In the genomic region with DNA sequence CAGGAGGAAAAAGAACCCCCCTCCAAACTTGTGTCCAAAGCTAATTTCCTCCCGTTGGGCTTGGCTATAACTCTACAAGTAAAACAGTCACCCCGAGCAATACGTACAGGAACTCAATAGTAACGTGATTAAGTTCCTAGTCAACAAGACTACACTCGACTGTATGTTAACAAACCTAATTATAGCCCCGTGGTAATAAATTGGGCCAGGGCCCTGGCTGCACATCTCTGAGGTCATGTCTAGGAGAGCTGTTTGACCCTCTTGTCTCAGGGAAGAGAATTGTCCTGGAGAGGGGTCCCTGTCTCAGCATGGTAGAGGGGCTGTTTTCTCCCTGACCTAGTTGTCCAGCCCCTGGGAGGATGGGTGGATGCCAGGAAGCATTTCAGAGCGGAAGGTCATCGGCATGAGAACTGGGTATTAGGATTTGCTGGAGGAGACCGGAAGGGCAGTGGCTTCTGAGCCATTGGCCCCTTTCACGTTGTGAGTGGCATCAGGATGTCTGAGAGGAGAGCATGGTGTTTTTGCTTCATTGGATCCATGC, we compare ENCODE assay signal across 10 cellular contexts.
DNase-seq lines count a peak whose midpoint lies in the region; ATAC-seq and TF ChIP-seq lines count a peak whose summit lies in the region.
"Had no signal": no experiment of that assay in that cellular context is flagged by ENCODE, and none has a peak within 500 bp of the region (broad histone marks: within the 10 kb centered on the region; RNA-seq: fewer than 3 reads in every experiment).

No MANE protein-coding gene starts in this region.

- H3K79me2 ChIP-seq in parathyroid adenoma = no peaks in the 10 kb centered on the region

- intact Hi-C loops in CD14-positive monocyte (cut with micrococcal nuclease) = loop anchor here in 1 of 2 donors (10.0 kb wide), 1 partner anchor 99 kb away; no protein-coding TSS in a partner anchor

- no peaks in the 10 kb centered on the region for H3K27me3 ChIP-seq in parathyroid adenoma (ENCODE audit: control insufficient read depth, insufficient read depth, low read length)

- H2AFZ ChIP-seq in parathyroid adenoma = peak overlapping the region; percentile 97

- H3K4me3 Mint-ChIP-seq in CD14-positive monocyte = no peak overlapping the region
- H3K4me3 Mint-ChIP-seq: activated CD8-positive, alpha-beta T cell treated with anti-CD3 and anti-CD28 coated beads for 36 hours; HFFc6 had no signal

- no peak for TF ChIP-seq CTCF in CD14-positive monocyte (IDR thresholded peaks at IDR 0.05)
- TF ChIP-seq CTCF in parathyroid adenoma (IDR thresholded peaks at IDR 0.05) = no peak

- H3K9me3 Mint-ChIP-seq in CD14-positive monocyte = peaks cover 1 to 17% (median 10%) of the 10 kb centered on the region in 7 donors
- H3K9me3 Mint-ChIP-seq: activated CD8-positive, alpha-beta T cell treated with anti-CD3 and anti-CD28 coated beads for 36 hours; HFFc6 had no signal

- H3K27ac Mint-ChIP-seq in CD14-positive monocyte = no peak overlapping the region
- H3K27ac Mint-ChIP-seq: activated CD8-positive, alpha-beta T cell treated with anti-CD3 and anti-CD28 coated beads for 36 hours; HFFc6 had no signal

- DNase-seq in CD14-positive monocyte (ENCODE audit: low spot score) = peak; percentile 57
- DNase-seq in SHP77 (lab: John Stamatoyannopoulos, UW) = peak; percentile 35 to 36
- DNase-seq in glomerular endothelial cell (ENCODE audit: extremely low read depth, low read depth, low spot score) = peak; percentile 25
- DNase-seq in DMS53 treated with DMSO at 0.1 percent for 48 hours (lab: John Stamatoyannopoulos, UW; ENCODE audit: unreplicated experiment) = no peak
- no peak for DNase-seq in activated CD4-positive, alpha-beta T cell treated with anti-CD3 and anti-CD28 coated beads for 4 hours
- no peak for DNase-seq in D341Med (ENCODE audit: low spot score)

- no peak for ATAC-seq in HG03565 (IDR thresholded peaks at IDR 0.05; ENCODE audit: unreplicated experiment)

- peaks cover 9% of the 10 kb centered on the region for H3K4me1 Mint-ChIP-seq in CD14-positive monocyte

- H3K4me3 ChIP-seq in parathyroid adenoma (ENCODE audit: low read depth, low read length) = peak overlapping the region; percentile 58

- no peak overlapping the region for H3K9ac ChIP-seq in parathyroid adenoma

- H3K36me3 ChIP-seq in parathyroid adenoma (ENCODE audit: control insufficient read depth, insufficient read depth, low read length) = no peaks in the 10 kb centered on the region

- peaks cover 17 to 21% (median 20%) of the 10 kb centered on the region in 3 donors for H3K27me3 Mint-ChIP-seq in CD14-positive monocyte (ENCODE audit: low read depth in 3 of 3)

- H3K36me3 Mint-ChIP-seq in CD14-positive monocyte = peaks cover 0 to 2% of the 10 kb centered on the region in 2 donors

- H3K4me1 ChIP-seq in parathyroid adenoma = peaks cover 29% of the 10 kb centered on the region

- peak overlapping the region; percentile 77 for H3K27ac ChIP-seq in parathyroid adenoma

- H3K9me3 ChIP-seq in parathyroid adenoma (ENCODE audit: control insufficient read depth, low read length) = no peaks in the 10 kb centered on the region

- peak overlapping the region; percentile 84 for H3K4me2 ChIP-seq in parathyroid adenoma (ENCODE audit: low read length)

Comparison
In these comparisons a context has a peak if more than half of its experiments do, and no peak if none do; other contexts are left out.
1. DNase-seq: peak in CD14-positive monocyte (single experiment), SHP77 (2 of 2) and glomerular endothelial cell (single experiment); none in DMS53 treated with DMSO at 0.1 percent for 48 hours (single experiment), activated CD4-positive, alpha-beta T cell treated with anti-CD3 and anti-CD28 coated beads for 4 hours (0 of 2) and D341Med (single experiment).